ENCODE assay signal across 8 cellular contexts in the genomic region with DNA sequence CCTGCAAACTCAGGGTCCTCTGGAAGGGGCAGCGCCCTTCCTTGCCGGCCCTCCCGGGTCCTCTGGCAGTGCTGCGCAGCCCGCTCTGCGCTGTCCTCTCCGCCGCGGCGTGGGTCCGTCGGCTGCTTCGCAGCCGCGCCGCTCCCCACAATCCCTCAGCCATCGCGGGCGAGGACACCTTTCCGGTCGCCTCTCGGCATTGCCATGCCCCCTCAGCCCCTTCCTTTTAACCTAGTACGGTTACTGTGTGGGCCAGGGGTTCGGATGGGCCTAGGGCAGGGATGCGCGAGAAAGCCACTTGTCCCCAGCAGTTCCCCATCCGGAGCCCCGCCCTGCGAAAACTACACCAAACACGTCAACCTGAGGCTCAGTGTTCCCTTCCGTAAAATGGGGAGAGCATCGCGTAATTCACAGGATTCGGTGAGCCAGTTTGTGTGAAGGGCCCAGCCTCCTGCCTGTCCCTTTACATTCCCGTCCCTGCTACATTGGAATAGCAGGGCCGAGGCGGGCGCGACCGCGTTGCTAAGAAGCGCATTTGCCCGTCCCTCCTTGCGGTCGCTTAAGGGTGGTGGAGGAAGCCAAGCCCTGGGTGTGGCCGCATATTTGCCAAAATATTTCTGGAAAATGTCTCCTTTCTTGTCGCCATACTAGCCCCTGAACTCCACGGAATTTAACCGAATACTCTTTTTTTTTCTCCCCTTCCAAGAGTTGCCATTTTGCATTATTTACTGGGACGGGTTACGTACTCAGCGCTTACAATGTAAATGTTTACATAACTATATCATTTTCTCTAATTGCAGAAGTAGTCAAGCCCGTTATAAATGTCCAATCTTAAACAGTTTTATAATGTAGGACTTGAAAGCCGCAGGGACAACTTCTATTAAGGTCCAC. TPM values are rescaled to one million over a fixed set of nuclear protein-coding genes. Genes with fewer than 3 reads are reported as not detected.
DNase-seq lines count a peak whose midpoint lies in the region; ATAC-seq and TF ChIP-seq lines count a peak whose summit lies in the region.

No MANE protein-coding gene starts in this region.

- ATAC-seq in esophagus mucosa (peak; percentile 18), aorta (ENCODE audit: low FRiP score) (peak; percentile 2), HG02571 (IDR thresholded peaks at IDR 0.05; ENCODE audit: unreplicated experiment) (no peak)
- peak; percentile 15 to 23 for ATAC-seq in naive thymus-derived CD8-positive, alpha-beta T cell

- peak overlapping the region in 1 of 2 donors; percentile 18 for H3K27ac ChIP-seq in aorta (ENCODE audit: low read depth in 1 of 2, low read length in 2 of 2)

- H3K27ac Mint-ChIP-seq in naive thymus-derived CD8-positive, alpha-beta T cell, result peak overlapping the region in 9 of 10 donors; percentile 15 to 94 (median 83)

- WGBS in aorta, 2 donors, result 1% methylated on average over 47 to 54 of the region's 54 CpGs

- peaks cover 21 to 62% (median 30%) of the 10 kb centered on the region in 5 donors for H3K27me3 Mint-ChIP-seq in naive thymus-derived CD8-positive, alpha-beta T cell

- no peaks in the 10 kb centered on the region for H3K9me3 ChIP-seq in aorta (ENCODE audit: control insufficient read depth, low read length)

- H3K4me3 Mint-ChIP-seq in naive thymus-derived CD8-positive, alpha-beta T cell, result peak overlapping the region; percentile 81 to 94 (median 89)

- POLR2A ChIA-PET in naive thymus-derived CD8-positive, alpha-beta T cell (lab: Charles Lee), result interaction anchor here (0.9 to 1.3 kb wide), 3 partner anchors 51 to 129 kb away, joined by 3 to 5 read pairs (median 4); no protein-coding TSS in a partner anchor

- peaks cover 16 to 41% (median 34%) of the 10 kb centered on the region in 4 donors for H3K4me1 Mint-ChIP-seq in naive thymus-derived CD8-positive, alpha-beta T cell

- H3K36me3 ChIP-seq in aorta (ENCODE audit: control insufficient read depth in 1 of 2, insufficient read depth in 2 of 2, low read length in 1 of 2), result no peaks in the 10 kb centered on the region

- peak overlapping the region; percentile 43 for H3K4me3 ChIP-seq in NB4 (ENCODE audit: low read depth, low read length)
- H3K4me3 ChIP-seq in aorta (ENCODE audit: low read length in 2 of 2), result no peak overlapping the region

- DNase-seq in NCI-H82 (lab: John Stamatoyannopoulos, UW) (peak; percentile 53), NCI-H82 treated with DMSO at 0.1 percent for 48 hours (lab: John Stamatoyannopoulos, UW; ENCODE audit: unreplicated experiment) (no peak), NB4 (ENCODE audit: low read depth) (peak; percentile 63), aorta (peak; percentile 81 to 84)
- DNase-seq in activated CD8-positive, alpha-beta memory T cell treated with anti-CD3 and anti-CD28 coated beads for 24 hours, result peak; percentile 69
- DNase-seq in naive thymus-derived CD8-positive, alpha-beta T cell, result peak in 5 of 10 donors; percentile 15 to 32 (median 31)

- no peaks in the 10 kb centered on the region for H3K9me3 Mint-ChIP-seq in naive thymus-derived CD8-positive, alpha-beta T cell

- H3K27me3 ChIP-seq in aorta (ENCODE audit: control insufficient read depth in 1 of 2, insufficient read depth in 2 of 2, low read length in 1 of 2), result no peaks in the 10 kb centered on the region

- peaks cover 0 to 3% (median 0%) of the 10 kb centered on the region in 3 donors for H3K36me3 Mint-ChIP-seq in naive thymus-derived CD8-positive, alpha-beta T cell

- TF ChIP-seq POLR2A in NB4 (IDR thresholded peaks at IDR 0.05; ENCODE audit: extremely low read depth, insufficient read length), result no peak

- intact Hi-C loops in aorta (cut with DNase I), result loop anchor here (1.0 to 10.0 kb wide), 6 partner anchors 47 to 570 kb away; a partner anchor contains a TSS

- H3K4me1 ChIP-seq in aorta (ENCODE audit: control insufficient read depth in 1 of 2, insufficient read depth in 2 of 2, low read length in 2 of 2), result no peaks in the 10 kb centered on the region

- TF ChIP-seq CTCF in NB4 (IDR thresholded peaks at IDR 0.05; ENCODE audit: low read depth, low read length), result no peak

RNA-seq across cellular contexts. Expression of a gene that starts 13.2 kb away (rescaled TPM):
- total RNA-seq in esophagus mucosa (17.3 TPM), aorta (10 to 100 TPM; 59.9 to 84.2 TPM)
- total RNA-seq in naive thymus-derived CD8-positive, alpha-beta T cell, result 1 to 10 TPM; 1.2 to 2.4 TPM
- polyA plus RNA-seq in naive thymus-derived CD8-positive, alpha-beta T cell, result 1 to 10 TPM in 2 of 3 donors, under 1 TPM in 1; 0.84 to 7.1 (median 1.6) TPM
- 100 to 1,000 TPM; 104 to 108 TPM for polyA plus RNA-seq in aorta

RNA-seq across cellular contexts. Expression of a gene that starts 23.8 kb away (rescaled TPM):
- total RNA-seq in esophagus mucosa, result 90.4 TPM
- 10 to 100 TPM; 45.5 to 50.4 TPM for total RNA-seq in naive thymus-derived CD8-positive, alpha-beta T cell
- 10 to 100 TPM in 1 of 3 donors, 1 to 10 TPM in 2; 5.0 to 14.2 (median 7.2) TPM for polyA plus RNA-seq in naive thymus-derived CD8-positive, alpha-beta T cell
- 100 to 1,000 TPM; 161 to 250 TPM for total RNA-seq in aorta
- polyA plus RNA-seq in aorta, result 10 to 100 TPM; 80.6 to 83.3 TPM

RNA-seq across cellular contexts. Expression of a gene that starts 53.5 kb away (rescaled TPM):
- 73.4 TPM for total RNA-seq in esophagus mucosa
- 100 to 1,000 TPM; 352 to 356 TPM for total RNA-seq in naive thymus-derived CD8-positive, alpha-beta T cell
- 10 to 100 TPM; 63.6 to 73.0 (median 70.2) TPM for polyA plus RNA-seq in naive thymus-derived CD8-positive, alpha-beta T cell
- 100 to 1,000 TPM in 1 of 2 donors, 10 to 100 TPM in 1; 99.5 to 196 TPM for total RNA-seq in aorta
- 100 to 1,000 TPM in 1 of 2 donors, 10 to 100 TPM in 1; 66.1 to 679 TPM for polyA plus RNA-seq in aorta
